In genomic region chr10:29874604-29875269, GRCh38 we compare ENCODE assay signal across 21 cellular contexts.
A peak's percentile ranks its signal among the peaks of the same experiment; 100 is the strongest.
DNase-seq lines count a peak whose midpoint lies in the region; ATAC-seq and TF ChIP-seq lines count a peak whose summit lies in the region.
"Had no signal": no experiment of that assay in that cellular context is flagged by ENCODE, and none has a peak within 500 bp of the region (broad histone marks: within the 10 kb centered on the region; RNA-seq: fewer than 3 reads in every experiment).

No MANE protein-coding gene starts in this region.

- TF ChIP-seq POLR2A in testis (IDR thresholded peaks at IDR 0.05) = no peak

- intact Hi-C loops in testis (cut with DNase I; ENCODE audit: low total_unique reads) = no loop called here

- DNase-seq in KBM-7 (peak; percentile 53), fibroblast of the aortic adventitia (ENCODE audit: low read depth) (peak; percentile 82), testis (no peak), ureter (ENCODE audit: low spot score) (no peak), A172 (ENCODE audit: low spot score) (no peak), LoVo (ENCODE audit: low spot score) (no peak)
- DNase-seq: activated CD4-positive, alpha-beta T cell treated with anti-CD3 and anti-CD28 coated beads for 1 hour; Calu3; caudate nucleus; EL; lower lobe of right lung; naive B cell; NCI-H1436 treated with DMSO at 0.1 percent for 48 hours; NCI-H2171 treated with DMSO at 0.1 percent for 48 hours; PC-3; sigmoid colon; stimulated activated naive B cell treated with anti-CD40 and anti-IgM and Interleukin-4, amounts not matched to agents 10 μg/mL and 1 μg/mL and 100 μg/mL, for 72 hours; T-helper 9 cell; transverse colon had no signal

- peak; percentile 73 for ATAC-seq in SK-N-SH treated with all-trans-retinoic acid at 6 μM for 48 hours
- ATAC-seq: lower lobe of right lung; PC-3; stimulated activated naive B cell treated with anti-CD40 and anti-IgM and Interleukin-4, amounts not matched to agents 10 μg/mL and 1 μg/mL and 100 μg/mL, for 72 hours had no signal

- in situ Hi-C loops in KBM-7 (cut with MboI; ENCODE audit: low pct_unique_long_range_greater_than_20kb, low sequenced_read_pairs) = no loop called here

- peak overlapping the region; percentile 70 to 74 for H3K27ac ChIP-seq in testis
- H3K27ac ChIP-seq: lower lobe of right lung, sigmoid colon, SK-N-MC, transverse colon had no signal

- TF ChIP-seq CTCF in fibroblast of the aortic adventitia (IDR thresholded peaks at IDR 0.05; ENCODE audit: insufficient read depth, low read length) (no peak), testis (IDR thresholded peaks at IDR 0.05) (no peak)

- H3K4me3 ChIP-seq in fibroblast of the aortic adventitia (ENCODE audit: low read depth, low read length) (no peak overlapping the region), testis (no peak overlapping the region)
- H3K4me3 ChIP-seq: lower lobe of right lung, sigmoid colon, SK-N-MC, transverse colon had no signal

- H3K27me3 ChIP-seq in testis = no peaks in the 10 kb centered on the region
- H3K27me3 ChIP-seq: sigmoid colon, transverse colon had no signal

- H3K9me3 ChIP-seq in testis = no peaks in the 10 kb centered on the region
- H3K9me3 ChIP-seq: lower lobe of right lung, sigmoid colon, transverse colon had no signal

- 27 to 45% methylated on average over 8 of the region's 8 CpGs for WGBS in testis, 2 donors

- H3K36me3 ChIP-seq in testis (ENCODE audit: low read depth, missing control alignments) = no peaks in the 10 kb centered on the region
- H3K36me3 ChIP-seq: lower lobe of right lung, sigmoid colon, transverse colon had no signal

- H3K4me1 ChIP-seq in testis = peaks cover 24% of the 10 kb centered on the region

TF ChIP-seq in SK-N-SH treated with all-trans-retinoic acid at 6 μM for 48 hours, 23 proteins besides CTCF, POLR2A, EP300 and RAD21:
- TF ChIP-seq TCF4 (CRISPR knock-in tag; IDR thresholded peaks at IDR 0.05; ENCODE audit: borderline replicate concordance) (peak; percentile 86), ZC3H10 (CRISPR knock-in tag; IDR thresholded peaks at IDR 0.05) (no peak), TOX (CRISPR knock-in tag; IDR thresholded peaks at IDR 0.05; ENCODE audit: borderline replicate concordance) (peak; percentile 31; the same call in 1 of the 2 replicates), SNAI2 (CRISPR knock-in tag; IDR thresholded peaks at IDR 0.05) (no peak), ZNF8 (CRISPR knock-in tag; IDR thresholded peaks at IDR 0.05) (no peak), PATZ1 (CRISPR knock-in tag; IDR thresholded peaks at IDR 0.05; ENCODE audit: borderline replicate concordance) (peak; percentile 91), TSHZ2 (CRISPR knock-in tag; IDR thresholded peaks at IDR 0.05) (no peak), ESRRG (CRISPR knock-in tag; IDR thresholded peaks at IDR 0.05) (peak; percentile 11; the same call in 1 of the 2 replicates), CSDC2 (CRISPR knock-in tag; IDR thresholded peaks at IDR 0.05) (peak; percentile 16; the same call in 1 of the 2 replicates), GLIS3 (CRISPR knock-in tag; IDR thresholded peaks at IDR 0.05) (no peak), CREB5 (CRISPR knock-in tag; IDR thresholded peaks at IDR 0.05; ENCODE audit: low read depth) (peak; percentile 71; the same call in 1 of the 2 replicates), PPARA (CRISPR knock-in tag; IDR thresholded peaks at IDR 0.05; ENCODE audit: borderline replicate concordance) (no peak), ZNF565 (CRISPR knock-in tag; conservative IDR thresholded peaks at IDR 0.05; ENCODE audit: low read depth) (no peak), BACH2 (CRISPR knock-in tag; IDR thresholded peaks at IDR 0.05; ENCODE audit: borderline replicate concordance) (no peak), ZFP3 (CRISPR knock-in tag; IDR thresholded peaks at IDR 0.05) (no peak; the same call in 1 of the 2 replicates), ZFP30 (CRISPR knock-in tag; IDR thresholded peaks at IDR 0.05) (no peak), ARNTL (CRISPR knock-in tag; IDR thresholded peaks at IDR 0.05; ENCODE audit: borderline replicate concordance, low read depth) (no peak), ZNF70 (CRISPR knock-in tag; IDR thresholded peaks at IDR 0.05) (no peak), CSRNP3 (CRISPR knock-in tag; IDR thresholded peaks at IDR 0.05) (no peak), ISL1 (CRISPR knock-in tag; IDR thresholded peaks at IDR 0.05) (peak; percentile 94), RARB (CRISPR knock-in tag; IDR thresholded peaks at IDR 0.05) (no peak), POU6F1 (CRISPR knock-in tag; IDR thresholded peaks at IDR 0.05; ENCODE audit: borderline replicate concordance, low read depth) (no peak; the same call in 1 of the 2 replicates)

Comparison
In these comparisons a context has a peak if more than half of its experiments do, and no peak if none do; other contexts are left out.
1. DNase-seq: peak in KBM-7 (single experiment) and fibroblast of the aortic adventitia (single experiment); none in testis (single experiment), ureter (single experiment), A172 (single experiment) and LoVo (single experiment).